8 cellular contexts compared by ENCODE assay signal in the genomic region with DNA sequence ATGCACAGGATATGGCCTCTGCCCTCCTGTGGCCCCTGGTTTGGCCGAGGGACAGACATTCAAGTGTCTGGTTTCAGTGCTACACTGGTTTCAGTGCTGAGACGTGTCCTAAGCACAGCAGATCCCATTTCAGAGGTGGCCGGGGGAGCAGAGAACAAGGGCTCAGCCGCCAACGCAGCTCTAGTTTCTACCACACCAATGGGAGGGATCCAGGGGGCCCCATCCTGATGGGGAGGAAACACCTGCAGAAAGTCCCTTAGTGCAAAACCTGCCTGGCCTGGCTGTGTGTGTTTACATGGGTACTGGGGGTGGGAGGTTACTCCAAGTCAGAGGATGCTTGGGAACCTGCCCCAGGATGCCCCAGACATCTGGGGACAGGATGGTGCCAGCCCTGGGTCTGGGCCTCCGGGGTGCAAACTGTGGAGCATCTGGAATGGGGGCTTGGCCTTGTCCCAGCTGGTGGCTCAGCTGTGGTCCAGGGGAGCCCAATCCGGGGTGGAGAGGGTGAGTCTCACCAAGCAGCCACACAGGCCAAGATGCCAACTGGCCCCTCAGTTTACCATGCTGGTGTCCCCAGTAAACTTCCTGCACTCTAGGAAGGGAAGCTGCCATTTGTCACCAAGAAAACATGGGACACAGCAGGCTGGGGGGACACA. TPM values are rescaled to one million over a fixed set of nuclear protein-coding genes. Genes with fewer than 3 reads are reported as not detected.
DNase-seq lines count a peak whose midpoint lies in the region; ATAC-seq and TF ChIP-seq lines count a peak whose summit lies in the region.
"Not testable (repeated sequence)": the region's sequence is repeated elsewhere in the genome, so short reads cannot be mapped to it uniquely, and the experiment has no call there.

No MANE protein-coding gene starts in this region.

- not testable (repeated sequence) for TF ChIP-seq CTCF in breast epithelium (IDR thresholded peaks at IDR 0.05)

- no CpG with 5 or more reads among the region's 7 CpGs for WGBS in trophoblast cell (ENCODE audit: extremely low coverage, insufficient coverage, insufficient read length)

- H3K23ac ChIP-seq in trophoblast cell (ENCODE audit: low read length), result not testable (repeated sequence)

- H3K27me3 Mint-ChIP-seq in T-helper 17 cell, result not testable (repeated sequence)

- peak overlapping the region in 7 of 11 experiments; percentile 28 to 73 (median 48); a peak in 11 of 22 replicates for H3K9ac ChIP-seq in BLaER1 treated with 17β-estradiol and CSF1 and Interleukin-3, amounts not matched to agents 10 nM and 100 nM
- not testable (repeated sequence) for H3K9ac ChIP-seq in trophoblast cell (ENCODE audit: low read length)

- H3K4ac ChIP-seq in trophoblast cell (ENCODE audit: low read depth, low read length), result not testable (repeated sequence)

- H3K27ac Mint-ChIP-seq in T-helper 17 cell, result peak overlapping the region; percentile 74

- TF ChIP-seq POLR2A in breast epithelium (IDR thresholded peaks at IDR 0.05), result not testable (repeated sequence)

- not testable (repeated sequence) for H4K91ac ChIP-seq in trophoblast cell (ENCODE audit: low read depth, low read length)

- ATAC-seq in GM18858 (IDR thresholded peaks at IDR 0.05; ENCODE audit: unreplicated experiment) (peak; percentile 53), GM21381 (IDR thresholded peaks at IDR 0.05; ENCODE audit: unreplicated experiment) (peak; percentile 68), HG02840 (IDR thresholded peaks at IDR 0.05; ENCODE audit: low FRiP score, unreplicated experiment) (peak; percentile 65), HG03520 (IDR thresholded peaks at IDR 0.05; ENCODE audit: unreplicated experiment) (peak; percentile 59), T-helper 17 cell (peak; percentile 52)

- not testable (repeated sequence) for H3K9me3 ChIP-seq in BLaER1 treated with 17β-estradiol and CSF1 and Interleukin-3, amounts not matched to agents 10 nM and 100 nM (replicated peaks in 1 of 11); T-helper 17 cell (ENCODE audit: control insufficient read depth, low read length, poor library complexity, severe bottlenecking); breast epithelium; trophoblast cell (ENCODE audit: insufficient read depth, low read depth, low read length)

- not testable (repeated sequence) for H3K4me3 Mint-ChIP-seq in T-helper 17 cell

- H2BK5ac ChIP-seq in trophoblast cell (ENCODE audit: low read depth, low read length, poor library complexity), result not testable (repeated sequence)

- intact Hi-C loops in breast epithelium (cut with DNase I; ENCODE audit: low total_unique reads), result not testable (repeated sequence)

- H3K79me1 ChIP-seq in trophoblast cell (ENCODE audit: low read length), result not testable (repeated sequence)

- H3K79me2 ChIP-seq in trophoblast cell (ENCODE audit: control insufficient read depth, insufficient read depth, low read length, poor library complexity), result not testable (repeated sequence)

- H4K8ac ChIP-seq in trophoblast cell (ENCODE audit: low read depth, low read length), result peak overlapping the region; percentile 25

- H3K4me3 ChIP-seq in BLaER1 treated with 17β-estradiol and CSF1 and Interleukin-3, amounts not matched to agents 10 nM and 100 nM; breast epithelium; trophoblast cell (ENCODE audit: low read depth, low read length): not testable (repeated sequence)

- not testable (repeated sequence) for H2BK12ac ChIP-seq in trophoblast cell (ENCODE audit: low read length)

- peak overlapping the region in 8 of 11 experiments; percentile 16 to 82 (median 58); a peak in 15 of 22 replicates for H3K27ac ChIP-seq in BLaER1 treated with 17β-estradiol and CSF1 and Interleukin-3, amounts not matched to agents 10 nM and 100 nM
- peak overlapping the region; percentile 61 to 66 for H3K27ac ChIP-seq in breast epithelium
- not testable (repeated sequence) for H3K27ac ChIP-seq in trophoblast cell (ENCODE audit: low read depth, low read length)

- peaks cover 0 to 66% (median 9%) of the 10 kb centered on the region in 11 experiments; a peak in 11 of 22 replicates for H4K20me1 ChIP-seq in BLaER1 treated with 17β-estradiol and CSF1 and Interleukin-3, amounts not matched to agents 10 nM and 100 nM

- not testable (repeated sequence) for H3K36me3 Mint-ChIP-seq in T-helper 17 cell (ENCODE audit: low read depth)

- peaks cover 11% of the 10 kb centered on the region for H3K4me1 Mint-ChIP-seq in T-helper 17 cell

- DNase-seq in T-helper 17 cell, trophoblast cell: not testable (repeated sequence)
- DNase-seq in breast epithelium (ENCODE audit: low spot score in 2 of 2), result peak in 1 of 2 donors; percentile 49

- peak overlapping the region; percentile 25 for H3K14ac ChIP-seq in trophoblast cell (ENCODE audit: low read length)

- not testable (repeated sequence) for H2AFZ ChIP-seq in trophoblast cell (ENCODE audit: insufficient read depth, low read length, poor library complexity)

- H4K12ac ChIP-seq in trophoblast cell (ENCODE audit: low read depth, low read length), result not testable (repeated sequence)

- H2BK120ac ChIP-seq in trophoblast cell (ENCODE audit: insufficient read depth, low read length, poor library complexity), result not testable (repeated sequence)

- not testable (repeated sequence) for H3K18ac ChIP-seq in trophoblast cell (ENCODE audit: low read length)

- H3K36me3 ChIP-seq in BLaER1 treated with 17β-estradiol and CSF1 and Interleukin-3, amounts not matched to agents 10 nM and 100 nM, result peaks cover 0 to 52% (median 33%) of the 10 kb centered on the region in 11 experiments; a peak in 18 of 22 replicates
- not testable (repeated sequence) for H3K36me3 ChIP-seq in breast epithelium
- peaks cover 11 to 12% of the 10 kb centered on the region in 2 experiments for H3K36me3 ChIP-seq in trophoblast cell (ENCODE audit: control insufficient read depth in 1 of 2, insufficient read depth in 2 of 2, low read length in 2 of 2)

- peaks cover 26 to 100% (median 96%) of the 10 kb centered on the region in 10 experiments for H3K4me1 ChIP-seq in BLaER1 treated with 17β-estradiol and CSF1 and Interleukin-3, amounts not matched to agents 10 nM and 100 nM
- not testable (repeated sequence) for H3K4me1 ChIP-seq in breast epithelium
- H3K4me1 ChIP-seq in trophoblast cell (ENCODE audit: control insufficient read depth in 1 of 2, insufficient read depth in 2 of 2, low read length in 2 of 2), result peaks cover 22 to 31% of the 10 kb centered on the region in 2 experiments

- H3K4me2 ChIP-seq in BLaER1 treated with 17β-estradiol and CSF1 and Interleukin-3, amounts not matched to agents 10 nM and 100 nM, result peak overlapping the region; percentile 5 to 100 (median 74); a peak in 18 of 22 replicates
- not testable (repeated sequence) for H3K4me2 ChIP-seq in trophoblast cell (ENCODE audit: low read length)

- H2AK5ac ChIP-seq in trophoblast cell (ENCODE audit: low read length), result peak overlapping the region; percentile 30

- not testable (repeated sequence) for H3K27me3 ChIP-seq in BLaER1 treated with 17β-estradiol and CSF1 and Interleukin-3, amounts not matched to agents 10 nM and 100 nM; breast epithelium; trophoblast cell (ENCODE audit: insufficient read depth, low read length)

RNA-seq across cellular contexts. Expression of a gene that starts 8.3 kb away (rescaled TPM):
- total RNA-seq in T-helper 17 cell (10 to 100 TPM; 42.0 to 55.4 TPM), breast epithelium (10 to 100 TPM; 17.3 to 28.8 (median 17.6) TPM)
- polyA plus RNA-seq in trophoblast cell (2013), result 12.2 and 13.9 TPM in 2 replicates

RNA-seq across cellular contexts. Expression of a gene that starts 49.5 kb away (rescaled TPM):
- total RNA-seq in T-helper 17 cell, result 10 to 100 TPM; 87.6 to 97.0 TPM
- total RNA-seq in breast epithelium, result 10 to 100 TPM; 31.5 to 49.0 (median 36.9) TPM
- 9.4 and 10.3 TPM in 2 replicates for polyA plus RNA-seq in trophoblast cell (2013)
